In the genomic region with DNA sequence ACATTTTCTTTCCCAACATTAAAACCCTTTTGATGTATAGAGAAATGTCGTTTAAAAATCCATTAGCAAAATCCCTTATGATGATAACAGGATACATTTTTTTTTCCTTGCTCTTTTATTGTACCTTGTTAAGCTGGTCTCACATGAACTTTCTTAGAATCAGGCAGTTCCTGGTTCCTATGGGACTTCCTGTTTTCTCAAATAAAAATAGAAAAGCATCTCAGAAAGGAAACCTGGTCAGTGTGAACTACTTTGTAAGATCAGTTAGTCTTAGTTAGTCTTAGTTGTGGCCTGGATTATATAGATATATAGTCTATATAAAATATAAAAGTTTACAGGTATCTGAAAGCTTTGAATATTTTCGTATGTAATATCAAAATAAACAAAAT, we compare ENCODE assay signal across 9 cellular contexts. TPM values are rescaled to one million over a fixed set of nuclear protein-coding genes. Genes with fewer than 3 reads are reported as not detected.
A peak's percentile ranks its signal among the peaks of the same experiment; 100 is the strongest.
DNase-seq lines count a peak whose midpoint lies in the region; ATAC-seq and FAIRE-seq lines count a peak whose summit lies in the region.
"Had no signal": no experiment of that assay in that cellular context is flagged by ENCODE, and none has a peak within 500 bp of the region (broad histone marks: within the 10 kb centered on the region; RNA-seq: fewer than 3 reads in every experiment).

No MANE protein-coding gene starts in this region.

- H3K4me3 ChIP-seq in H7 (ENCODE audit: insufficient read depth, low read depth, low read length) = no peak overlapping the region

- DNase-seq in MV-4-11 (lab: John Stamatoyannopoulos, UW) = peak; percentile 75
- no peak for DNase-seq in H7
- no peak for DNase-seq in stimulated activated CD4-positive, alpha-beta T cell treated with anti-CD3 and anti-CD28 coated beads, Interleukin-1b, Interleukin-23, amount 100 ng/mL, for 48 hours
- no peak for DNase-seq in posterior cingulate gyrus
- DNase-seq in AG08395 (ENCODE audit: low spot score) = no peak
- DNase-seq: kidney glomerular epithelial cell had no signal

- no peaks in the 10 kb centered on the region for H3K36me3 ChIP-seq in H7 (replicated peaks; ENCODE audit: control insufficient read depth, insufficient read depth, low read length)

- intact Hi-C loops in posterior cingulate gyrus (cut with DNase I) = no loop called here

- ATAC-seq in GM18861 (IDR thresholded peaks at IDR 0.05; ENCODE audit: unreplicated experiment) (peak; percentile 82), HG02571 (IDR thresholded peaks at IDR 0.05; ENCODE audit: unreplicated experiment) (peak; percentile 70)

- peak; percentile 5 for FAIRE-seq in islet of Langerhans (lab: Jason Lieb, UNC)

- H3K27me3 ChIP-seq in H7 (ENCODE audit: control insufficient read depth, insufficient read depth, low read length) = no peaks in the 10 kb centered on the region

RNA-seq across cellular contexts. Expression of gene LEMD3, which starts 40.3 kb away (rescaled TPM):
- 20.5 and 28.3 TPM in 2 replicates for total RNA-seq in H7 (2014; rRNA removed; shearing (Covaris generic))
